In the genomic region with DNA sequence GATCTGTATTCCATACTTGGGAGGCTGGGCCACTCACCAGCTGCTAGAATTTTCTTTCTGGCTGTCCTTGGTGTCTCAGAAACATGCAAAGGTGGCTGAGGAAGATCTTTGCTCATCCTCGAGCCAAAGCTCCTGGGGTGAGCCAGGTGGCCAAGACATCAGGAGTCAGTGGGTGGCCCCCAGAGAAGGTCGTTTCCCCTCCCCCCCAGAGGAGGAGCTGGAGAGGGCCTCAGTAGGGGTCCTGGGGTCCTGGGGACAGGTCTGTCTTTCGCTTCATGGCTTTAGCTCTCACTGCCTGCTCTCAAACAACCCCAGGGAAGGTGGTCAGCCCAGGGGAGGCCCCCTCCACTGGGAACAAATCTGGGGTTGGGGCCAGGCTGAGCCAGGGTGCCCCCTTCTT, we compare ENCODE assay signal across 26 cellular contexts. TPM values are rescaled to one million over a fixed set of nuclear protein-coding genes. Genes with fewer than 3 reads are reported as not detected.
"Had no signal": no experiment of that assay in that cellular context is flagged by ENCODE, and none has a peak within 500 bp of the region (broad histone marks: within the 10 kb centered on the region; RNA-seq: fewer than 3 reads in every experiment).

No MANE protein-coding gene starts in this region.

- H3K4me3 ChIP-seq: heart right ventricle, left lung, mucosa of descending colon, skin epidermis, stomach had no signal

- H3K27me3 ChIP-seq: left lung had no signal

- H3K9me3 ChIP-seq: heart right ventricle, left lung, mucosa of descending colon, neutrophil, stomach had no signal

- DNase-seq: activated CD4-positive, alpha-beta memory T cell treated with anti-CD3 and anti-CD28 coated beads for 36 hours; activated CD4-positive, alpha-beta T cell treated with anti-CD3 and anti-CD28 coated beads, Interleukin-2, amount 10 ng/mL, durations not matched to agents 24 days and 14 days; activated CD4-positive, CD25-positive, alpha-beta regulatory T cell treated with anti-CD3 and anti-CD28 coated beads, Interleukin-2, amount 50 U/mL, for 72 hours; activated CD8-positive, alpha-beta memory T cell treated with anti-CD3 and anti-CD28 coated beads, Interleukin-2, amount 50 U/mL, for 4 hours; activated effector memory CD4-positive, alpha-beta T cell treated with anti-CD3 and anti-CD28 coated beads, Interleukin-2, amount 50 U/mL, for 16 hours; activated naive CD4-positive, alpha-beta T cell treated with anti-CD3 and anti-CD28 coated beads for 36 hours; activated naive CD8-positive, alpha-beta T cell treated with anti-CD3 and anti-CD28 coated beads for 36 hours; activated T-cell treated with anti-CD3 and anti-CD28 coated beads, Interleukin-2, amount 50 U/mL, for 1 hour; central memory CD4-positive, alpha-beta T cell; endodermal cell; foreskin fibroblast; heart right ventricle; kidney glomerular epithelial cell; mucosa of descending colon; stimulated activated CD4-positive, alpha-beta T cell treated with anti-CD3 and anti-CD28 coated beads, Interleukin-4, amount 100 ng/mL, for 24 hours; stimulated activated CD8-positive, alpha-beta memory T cell treated with anti-CD3 and anti-CD28 coated beads, Interleukin-4, amount 100 ng/mL, for 48 hours; stomach had no signal

- H3K4me1 ChIP-seq: left lung had no signal

- ATAC-seq: left lung; mucosa of descending colon; stimulated activated memory B cell treated with anti-CD40 and anti-IgM and Interleukin-4, amounts not matched to agents 10 μg/mL and 1 μg/mL and 100 μg/mL, for 72 hours had no signal

- H3K36me3 ChIP-seq: heart right ventricle, left lung, neutrophil, stomach had no signal

- H3K27ac ChIP-seq: left lung, neutrophil, skin epidermis, stomach, VCaP had no signal

RNA-seq across cellular contexts. Expression of a gene that starts 13.6 kb away (rescaled TPM):
- total RNA-seq: activated CD4-positive, alpha-beta memory T cell treated with anti-CD3 and anti-CD28 coated beads for 36 hours; activated CD4-positive, alpha-beta T cell treated with anti-CD3 and anti-CD28 coated beads, Interleukin-2, amount 10 ng/mL, durations not matched to agents 24 days and 14 days; activated CD8-positive, alpha-beta memory T cell treated with anti-CD3 and anti-CD28 coated beads for 36 hours; activated naive CD4-positive, alpha-beta T cell treated with anti-CD3 and anti-CD28 coated beads for 36 hours; activated naive CD8-positive, alpha-beta T cell treated with anti-CD3 and anti-CD28 coated beads for 36 hours; activated T-helper 1 cell treated with anti-CD3 and anti-CD28 coated beads, Interleukin-12 subunit alpha, Interleukin-12 subunit beta, Interleukin-2, Interleukin-4 antibody, amounts not matched to agents 30 ng/mL and 10 ng/mL and 1 ng/mL, durations not matched to agents 14 hours and 24 hours and 36 hours; endodermal cell; lung microvascular endothelial cell; T-helper 1 cell treated with Interleukin-12 subunit alpha and Interleukin-12 subunit beta and Interleukin-4 antibody, amounts not matched to agents 30 ng/mL and 1 ng/mL, for 36 hours had no signal
